Comparison of ENCODE assay signal across 10 cellular contexts in genomic region chr9:90189306-90189705, GRCh38.
DNase-seq lines count a peak whose midpoint lies in the region; ATAC-seq and TF ChIP-seq lines count a peak whose summit lies in the region.
"Had no signal": no experiment of that assay in that cellular context is flagged by ENCODE, and none has a peak within 500 bp of the region (broad histone marks: within the 10 kb centered on the region; RNA-seq: fewer than 3 reads in every experiment).

No MANE protein-coding gene starts in this region.

- ATAC-seq in GM19395 (IDR thresholded peaks at IDR 0.05; ENCODE audit: unreplicated experiment) (peak; percentile 98), HG03060 (IDR thresholded peaks at IDR 0.05; ENCODE audit: low read depth, unreplicated experiment) (peak; percentile 73)
- ATAC-seq in stimulated activated naive CD8-positive, alpha-beta T cell treated with anti-CD3 and anti-CD28 coated beads, Interleukin-15, Interleukin-2, amounts not matched to agents 100 U/mL and 50 U/mL, for 24 hours, result no peak
- ATAC-seq: activated CD8-positive, alpha-beta memory T cell treated with anti-CD3 and anti-CD28 coated beads, Interleukin-2, amount 10 ng/mL, durations not matched to agents 7 days and 5 days had no signal

- H3K27me3 Mint-ChIP-seq in type B pancreatic cell, result peaks cover 2% of the 10 kb centered on the region

- H3K27ac Mint-ChIP-seq in type B pancreatic cell, result no peak overlapping the region
- H3K27ac Mint-ChIP-seq: activated CD8-positive, alpha-beta memory T cell treated with anti-CD3 and anti-CD28 coated beads, Interleukin-2, amount 10 ng/mL, durations not matched to agents 7 days and 5 days had no signal

- DNase-seq in CD1c-positive myeloid dendritic cell (ENCODE audit: extremely low spot score) (peak; percentile 70), NOMO-1 treated with DMSO at 0.1 percent for 48 hours (lab: John Stamatoyannopoulos, UW; ENCODE audit: unreplicated experiment) (peak; percentile 84), NCI-H2171 (lab: John Stamatoyannopoulos, UW) (no peak), ecto neural progenitor cell (ENCODE audit: low spot score) (no peak), type B pancreatic cell (ENCODE audit: extremely low spot score, unreplicated experiment) (no peak)
- DNase-seq in stimulated activated naive CD8-positive, alpha-beta T cell treated with anti-CD3 and anti-CD28 coated beads, Interleukin-15, Interleukin-2, amounts not matched to agents 100 U/mL and 50 U/mL, for 24 hours, result no peak
- DNase-seq: activated CD8-positive, alpha-beta memory T cell treated with anti-CD3 and anti-CD28 coated beads, Interleukin-2, amount 10 ng/mL, durations not matched to agents 7 days and 5 days; stimulated activated CD4-positive, alpha-beta T cell treated with anti-CD3 and anti-CD28 coated beads, Interleukin-4, amount 100 ng/mL, for 24 hours had no signal

- no peaks in the 10 kb centered on the region for H3K4me1 Mint-ChIP-seq in type B pancreatic cell (ENCODE audit: unreplicated experiment)
- H3K4me1 Mint-ChIP-seq: activated CD8-positive, alpha-beta memory T cell treated with anti-CD3 and anti-CD28 coated beads, Interleukin-2, amount 10 ng/mL, durations not matched to agents 7 days and 5 days had no signal

- no peaks in the 10 kb centered on the region for H3K36me3 Mint-ChIP-seq in type B pancreatic cell
- H3K36me3 Mint-ChIP-seq: activated CD8-positive, alpha-beta memory T cell treated with anti-CD3 and anti-CD28 coated beads, Interleukin-2, amount 10 ng/mL, durations not matched to agents 7 days and 5 days had no signal

- no peak overlapping the region for H3K4me3 Mint-ChIP-seq in type B pancreatic cell
- H3K4me3 Mint-ChIP-seq: activated CD8-positive, alpha-beta memory T cell treated with anti-CD3 and anti-CD28 coated beads, Interleukin-2, amount 10 ng/mL, durations not matched to agents 7 days and 5 days had no signal

- TF ChIP-seq CTCF in type B pancreatic cell (conservative IDR thresholded peaks at IDR 0.05), result no peak

- H3K9me3 Mint-ChIP-seq in type B pancreatic cell, result no peaks in the 10 kb centered on the region

Comparison
In these comparisons a context has a peak if more than half of its experiments do, and no peak if none do; other contexts are left out.
1. DNase-seq: peak in CD1c-positive myeloid dendritic cell (single experiment) and NOMO-1 treated with DMSO at 0.1 percent for 48 hours (single experiment); none in stimulated activated naive CD8-positive, alpha-beta T cell treated with anti-CD3 and anti-CD28 coated beads, Interleukin-15, Interleukin-2, amounts not matched to agents 100 U/mL and 50 U/mL, for 24 hours (single experiment), NCI-H2171 (single experiment), ecto neural progenitor cell (single experiment) and type B pancreatic cell (single experiment).